8 cellular contexts compared by ENCODE assay signal in the genomic region with DNA sequence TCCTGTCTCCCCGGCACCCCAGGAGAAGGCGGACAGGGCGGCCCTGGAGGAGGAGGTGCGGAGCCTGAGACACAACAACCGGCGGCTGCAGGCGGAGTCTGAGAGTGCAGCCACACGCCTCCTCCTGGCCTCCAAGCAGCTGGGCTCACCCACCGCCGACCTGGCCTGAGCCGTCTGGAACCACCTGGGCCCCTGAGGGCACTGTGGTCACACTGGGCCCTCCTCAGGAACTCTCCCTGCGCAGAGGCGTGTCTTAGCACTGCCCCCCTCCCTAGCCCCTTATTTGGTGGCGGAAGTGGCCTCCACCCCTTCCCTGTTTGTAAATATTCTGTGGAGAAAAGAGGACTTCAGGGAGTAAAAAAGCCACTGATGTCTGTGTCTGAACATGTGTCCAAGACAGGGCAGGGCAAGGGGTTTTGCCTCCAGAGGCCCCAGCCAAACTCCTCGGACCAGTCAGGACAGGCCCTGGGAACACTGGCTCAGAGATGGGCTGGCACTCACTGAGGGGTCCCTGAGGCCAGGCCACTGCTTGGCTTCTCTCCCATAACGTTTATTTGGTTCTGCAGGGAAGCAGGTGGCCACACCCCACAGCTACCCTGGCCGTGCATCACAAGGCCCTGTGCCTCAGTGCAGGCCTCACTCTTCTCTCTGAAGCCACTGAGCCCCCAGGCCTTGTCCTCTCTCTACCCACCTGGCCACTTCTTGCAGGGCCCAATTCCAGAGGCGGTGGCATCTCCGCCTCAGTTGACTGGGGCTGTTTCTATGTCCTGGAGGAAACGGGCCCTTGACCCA. TPM values are rescaled to one million over a fixed set of nuclear protein-coding genes. Genes with fewer than 3 reads are reported as not detected.
DNase-seq lines count a peak whose midpoint lies in the region; ATAC-seq and TF ChIP-seq lines count a peak whose summit lies in the region.

No MANE protein-coding gene starts in this region.

- peaks cover 6 to 11% of the 10 kb centered on the region in 2 donors for H3K36me3 Mint-ChIP-seq in naive B cell

- H3K27me3 Mint-ChIP-seq in naive B cell = no peaks in the 10 kb centered on the region

- TF ChIP-seq POLR2A in breast epithelium (IDR thresholded peaks at IDR 0.05) (no peak), upper lobe of left lung (IDR thresholded peaks at IDR 0.05) (no peak)

- H3K4me1 ChIP-seq in heart right ventricle (peaks cover 23 to 66% (median 42%) of the 10 kb centered on the region in 9 donors), breast epithelium (peaks cover 26 to 33% of the 10 kb centered on the region in 2 donors), upper lobe of left lung (peaks cover 42 to 73% (median 47%) of the 10 kb centered on the region in 4 donors)

- H3K36me3 ChIP-seq in heart right ventricle (peaks cover 2 to 82% (median 32%) of the 10 kb centered on the region in 9 donors), breast epithelium (no peaks in the 10 kb centered on the region), upper lobe of left lung (peaks cover 16 to 79% (median 70%) of the 10 kb centered on the region in 4 donors)

- H3K4me3 ChIP-seq in heart right ventricle (peak overlapping the region in 1 of 10 donors; percentile 61), breast epithelium (peak overlapping the region in 2 of 3 donors; percentile 26 to 37), upper lobe of left lung (no peak overlapping the region)

- ATAC-seq in heart right ventricle (no peak), Right ventricle myocardium superior (ENCODE audit: poor library complexity) (no peak), naive B cell (ENCODE audit: low read depth in 2 of 2) (no peak), upper lobe of left lung (ENCODE audit: low FRiP score in 2 of 2) (no peak)

- intact Hi-C loops in heart right ventricle (cut with DNase I) (no loop called here), Right ventricle myocardium superior (cut with DNase I) (no loop called here), breast epithelium (cut with DNase I; ENCODE audit: low total_unique reads) (no loop called here)

- peaks cover 0 to 8% (median 0%) of the 10 kb centered on the region in 7 donors for H3K27me3 ChIP-seq in heart right ventricle
- no peaks in the 10 kb centered on the region for H3K27me3 ChIP-seq in breast epithelium
- no peaks in the 10 kb centered on the region for H3K27me3 ChIP-seq in upper lobe of left lung

- no peak for TF ChIP-seq EP300 in upper lobe of left lung (IDR thresholded peaks at IDR 0.05)

- peaks cover 36 to 55% (median 44%) of the 10 kb centered on the region in 3 donors for H3K4me1 Mint-ChIP-seq in naive B cell

- H3K9me3 Mint-ChIP-seq in naive B cell = no peaks in the 10 kb centered on the region

- 81 to 83% methylated on average over 20 of the region's 20 CpGs for WGBS in heart right ventricle, 2 donors
- WGBS in upper lobe of left lung, 2 donors = 70 to 76% methylated on average over 14 to 20 of the region's 20 CpGs

- H3K9me3 ChIP-seq in heart right ventricle (no peaks in the 10 kb centered on the region), breast epithelium (no peaks in the 10 kb centered on the region), upper lobe of left lung (no peaks in the 10 kb centered on the region)

- DNase-seq in heart right ventricle = no peak
- no peak for DNase-seq in Right ventricle myocardium superior
- DNase-seq in breast epithelium (ENCODE audit: low spot score in 2 of 2) = peak; percentile 86 to 91
- DNase-seq in naive B cell = no peak
- DNase-seq in upper lobe of left lung = peak in 1 of 2 donors; percentile 68
- no peak for DNase-seq in foreskin melanocyte
- no peak for DNase-seq in amniotic stem cell (lab: John Stamatoyannopoulos, UW)
- no peak for DNase-seq in NCI-H2107 treated with DMSO at 0.1 percent for 48 hours (lab: John Stamatoyannopoulos, UW; ENCODE audit: unreplicated experiment)

- H3K27ac ChIP-seq in heart right ventricle (peak overlapping the region in 9 of 10 donors; percentile 91 to 99 (median 96)), breast epithelium (peak overlapping the region; percentile 89 to 95), upper lobe of left lung (peak overlapping the region; percentile 93 to 98 (median 94))

- peak overlapping the region in 5 of 8 donors; percentile 24 to 87 (median 66) for H3K4me3 Mint-ChIP-seq in naive B cell

- no peak for TF ChIP-seq CTCF in heart right ventricle (IDR thresholded peaks at IDR 0.05)
- no peak for TF ChIP-seq CTCF in breast epithelium (IDR thresholded peaks at IDR 0.05)
- TF ChIP-seq CTCF in upper lobe of left lung (IDR thresholded peaks at IDR 0.05) = no peak

- H3K27ac Mint-ChIP-seq in naive B cell = peak overlapping the region in 5 of 6 donors; percentile 80 to 99 (median 96)

RNA-seq across cellular contexts. Expression of a gene that starts 12.0 kb away (rescaled TPM):
- 10 to 100 TPM; 30.7 to 55.2 (median 40.0) TPM for total RNA-seq in heart right ventricle
- 10 to 100 TPM; 28.9 to 38.3 TPM for polyA plus RNA-seq in heart right ventricle
- total RNA-seq in Right ventricle myocardium superior = 31.0 TPM
- 10 to 100 TPM; 45.0 to 57.7 (median 46.2) TPM for total RNA-seq in breast epithelium
- polyA plus RNA-seq in naive B cell (ENCODE audit: low read depth in 6 of 6) = 10 to 100 TPM; 36.3 to 72.2 (median 48.6) TPM
- 10 to 100 TPM; 42.9 to 86.8 (median 58.7) TPM for total RNA-seq in upper lobe of left lung

RNA-seq across cellular contexts. Expression of a gene that starts 12.8 kb away (rescaled TPM):
- total RNA-seq in heart right ventricle (10 to 100 TPM; 11.8 to 39.7 (median 15.6) TPM), Right ventricle myocardium superior (22.5 TPM), breast epithelium (10 to 100 TPM; 18.2 to 27.9 (median 25.5) TPM), upper lobe of left lung (100 to 1,000 TPM in 1 of 6 donors, 10 to 100 TPM in 5; 42.7 to 137 (median 74.9) TPM)
- polyA plus RNA-seq in heart right ventricle (10 to 100 TPM; 32.6 to 85.9 TPM), naive B cell (ENCODE audit: low read depth in 6 of 6) (100 to 1,000 TPM; 160 to 404 (median 207) TPM)

RNA-seq across cellular contexts. Expression of a gene that starts 35.2 kb away (rescaled TPM):
- 10 to 100 TPM in 9 of 10 donors, 1 to 10 TPM in 1; 9.4 to 16.9 (median 11.7) TPM for total RNA-seq in heart right ventricle
- polyA plus RNA-seq in heart right ventricle = 10 to 100 TPM in 1 of 2 donors, 1 to 10 TPM in 1; 9.7 to 11.6 TPM
- 9.3 TPM for total RNA-seq in Right ventricle myocardium superior
- 10 to 100 TPM; 13.4 to 21.0 (median 20.1) TPM for total RNA-seq in breast epithelium
- 1 to 10 TPM in 5 of 6 donors, not detected in 1; 1.7 to 5.9 (median 3.0) TPM for polyA plus RNA-seq in naive B cell (ENCODE audit: low read depth in 6 of 6)
- 10 to 100 TPM; 26.7 to 63.9 (median 43.9) TPM for total RNA-seq in upper lobe of left lung

RNA-seq across cellular contexts. Expression of a gene that starts 36.7 kb away (rescaled TPM):
- total RNA-seq in heart right ventricle (10 to 100 TPM; 23.1 to 45.6 (median 34.2) TPM), Right ventricle myocardium superior (38.5 TPM), breast epithelium (10 to 100 TPM; 30.4 to 39.0 (median 36.7) TPM), upper lobe of left lung (100 to 1,000 TPM in 4 of 6 donors, 10 to 100 TPM in 2; 52.1 to 132 (median 107) TPM)
- polyA plus RNA-seq in heart right ventricle (10 to 100 TPM; 32.5 to 69.9 TPM), naive B cell (ENCODE audit: low read depth in 6 of 6) (10 to 100 TPM in 4 of 6 donors, 1 to 10 TPM in 2; 9.2 to 20.1 (median 11.9) TPM)

RNA-seq across cellular contexts. Expression of a gene that starts 55.1 kb away (rescaled TPM):
- 1 to 10 TPM in 2 of 10 donors, under 1 TPM in 6, not detected in 2; 0.22 to 1.5 (median 0.35) TPM for total RNA-seq in heart right ventricle
- polyA plus RNA-seq in heart right ventricle = 1 to 10 TPM in 1 of 2 donors, under 1 TPM in 1; 0.48 to 1.4 TPM
- total RNA-seq in Right ventricle myocardium superior = 0.81 TPM
- total RNA-seq in breast epithelium = 1 to 10 TPM in 1 of 3 donors, under 1 TPM in 2; 0.33 to 2.2 (median 0.80) TPM
- not detected for polyA plus RNA-seq in naive B cell (ENCODE audit: low read depth in 6 of 6)
- 1 to 10 TPM in 4 of 6 donors, under 1 TPM in 1, not detected in 1; 0.59 to 3.7 (median 1.7) TPM for total RNA-seq in upper lobe of left lung

Comparison
In these comparisons a context has a peak if more than half of its experiments do, and no peak if none do; other contexts are left out.
1. DNase-seq: peak in breast epithelium (2 of 2); none in heart right ventricle (0 of 2), Right ventricle myocardium superior (single experiment), naive B cell (single experiment), foreskin melanocyte (single experiment), amniotic stem cell (single experiment) and NCI-H2107 treated with DMSO at 0.1 percent for 48 hours (single experiment).
2. H3K4me3 ChIP-seq: peak in breast epithelium (2 of 3); none in upper lobe of left lung (0 of 4).
3. Peak in every context shown above with its lines, with median percentiles within 50 percentile points of each other: H3K27ac ChIP-seq.